In genomic region chr5:107565791-107566536, GRCh38 we compare ENCODE assay signal across 20 cellular contexts.
A peak's percentile ranks its signal among the peaks of the same experiment; 100 is the strongest.
DNase-seq lines count a peak whose midpoint lies in the region; ATAC-seq, FAIRE-seq and TF ChIP-seq lines count a peak whose summit lies in the region.
"Had no signal": no experiment of that assay in that cellular context is flagged by ENCODE, and none has a peak within 500 bp of the region (broad histone marks: within the 10 kb centered on the region; RNA-seq: fewer than 3 reads in every experiment).

No MANE protein-coding gene starts in this region.

- dilution Hi-C loops in endothelial cell of umbilical vein (cut with MboI; ENCODE audit: extremely low pct_ligation_motif_present, low sequenced_read_pairs) = no loop called here

- H3K4me2 ChIP-seq in endothelial cell of umbilical vein (ENCODE audit: insufficient read depth, low read length) = peak overlapping the region; percentile 86

- H3K4me3 ChIP-seq in HUES64 (ENCODE audit: low read length) (0 out of 2 replicates have a peak overlapping the region, but pooled peaks have one; percentile 15), endothelial cell of umbilical vein (replicated peaks in 1 of 3; ENCODE audit: insufficient read depth in 1 of 3, low read depth in 1 of 3, low read length in 3 of 3) (no peak overlapping the region), mesodermal cell (ENCODE audit: extremely low read depth, insufficient read depth, low read length, poor library complexity, severe bottlenecking) (no peak overlapping the region), Caco-2 (ENCODE audit: low read depth, low read length) (no peak overlapping the region)

- TF ChIP-seq CTCF in C4-2B (conservative IDR thresholded peaks at IDR 0.05) = no peak
- no peak for TF ChIP-seq CTCF in endothelial cell of umbilical vein (IDR thresholded peaks at IDR 0.05; ENCODE audit: extremely low read depth in 1 of 2, insufficient read depth in 1 of 2, low read depth in 1 of 2, low read length in 2 of 2)
- TF ChIP-seq CTCF in Caco-2 (IDR thresholded peaks at IDR 0.05; ENCODE audit: insufficient read depth in 1 of 2, low read depth in 1 of 2, low read length in 1 of 2, severe bottlenecking in 1 of 2, unreplicated experiment in 1 of 2) = no peak

- H3K9me1 ChIP-seq in endothelial cell of umbilical vein (replicated peaks; ENCODE audit: control insufficient read depth, extremely low read depth, insufficient read depth, low read length) = no peaks in the 10 kb centered on the region

- H3K4me1 ChIP-seq in HUES64 (ENCODE audit: insufficient read depth, low read length) (peaks cover 68% of the 10 kb centered on the region), endothelial cell of umbilical vein (ENCODE audit: control insufficient read depth, extremely low read depth, insufficient read depth, low read length) (peaks cover 30% of the 10 kb centered on the region), mesodermal cell (ENCODE audit: control insufficient read depth, insufficient read depth, low read length, poor library complexity, severe bottlenecking) (peaks cover 16% of the 10 kb centered on the region), Caco-2 (no peaks in the 10 kb centered on the region)

- H3K79me2 ChIP-seq in endothelial cell of umbilical vein (ENCODE audit: control insufficient read depth, insufficient read depth, low read length) = peaks cover 3% of the 10 kb centered on the region

- no peak overlapping the region for H3K27ac Mint-ChIP-seq in Caco-2 (ENCODE audit: unreplicated experiment)
- H3K27ac Mint-ChIP-seq: activated naive CD4-positive, alpha-beta T cell treated with anti-CD3 and anti-CD28 coated beads for 36 hours; CD4-positive, alpha-beta memory T cell had no signal

- H3K27ac ChIP-seq in C4-2B (peak overlapping the region; percentile 25; the same call in 1 of the 2 replicates), HUES64 (ENCODE audit: low read depth, low read length) (peak overlapping the region; percentile 66; the same call in 1 of the 2 replicates), endothelial cell of umbilical vein (ENCODE audit: insufficient read depth, low read depth, low read length) (peak overlapping the region; percentile 52), mesodermal cell (ENCODE audit: low read depth, low read length, severe bottlenecking) (peak overlapping the region; percentile 58)
- H3K27ac ChIP-seq: neutrophil, VCaP had no signal

- H3K27me3 ChIP-seq in HUES64 (ENCODE audit: insufficient read depth, low read length) (no peaks in the 10 kb centered on the region), endothelial cell of umbilical vein (ENCODE audit: control insufficient read depth in 2 of 2, insufficient read depth in 2 of 2, low read length in 2 of 2) (no peaks in the 10 kb centered on the region), Caco-2 (replicated peaks; ENCODE audit: control insufficient read depth, insufficient read depth, low read length) (no peaks in the 10 kb centered on the region)

- H3K36me3 ChIP-seq in HUES64 (ENCODE audit: insufficient read depth, low read length) (no peaks in the 10 kb centered on the region), endothelial cell of umbilical vein (ENCODE audit: control insufficient read depth in 2 of 2, extremely low read depth in 1 of 2, insufficient read depth in 2 of 2, low read length in 2 of 2) (no peaks in the 10 kb centered on the region), mesodermal cell (ENCODE audit: control insufficient read depth, insufficient read depth, low read length) (no peaks in the 10 kb centered on the region), Caco-2 (ENCODE audit: control insufficient read depth, insufficient read depth, low read length) (no peaks in the 10 kb centered on the region)
- H3K36me3 ChIP-seq: neutrophil had no signal

- no peak overlapping the region for H3K4me3 Mint-ChIP-seq in Caco-2 (ENCODE audit: unreplicated experiment)
- H3K4me3 Mint-ChIP-seq: activated naive CD4-positive, alpha-beta T cell treated with anti-CD3 and anti-CD28 coated beads for 36 hours; CD4-positive, alpha-beta memory T cell had no signal

- peak overlapping the region; percentile 23 for H2AFZ ChIP-seq in endothelial cell of umbilical vein (ENCODE audit: low read depth, low read length)

- peak; percentile 26 for FAIRE-seq in endothelial cell of umbilical vein (lab: Jason Lieb, UNC)

- intact Hi-C loops in endothelial cell of umbilical vein (cut with micrococcal nuclease) (loop anchor here (1.0 kb wide), 1 partner anchor 98 kb away; no protein-coding TSS in a partner anchor), Caco-2 (cut with micrococcal nuclease; ENCODE audit: unreplicated experiment) (no loop called here)

- H3K4me1 Mint-ChIP-seq in Caco-2 (ENCODE audit: low read depth, unreplicated experiment) = no peaks in the 10 kb centered on the region

- no peaks in the 10 kb centered on the region for H3K36me3 Mint-ChIP-seq in Caco-2 (ENCODE audit: insufficient read depth, unreplicated experiment)
- H3K36me3 Mint-ChIP-seq: CD4-positive, alpha-beta memory T cell had no signal

- H4K20me1 ChIP-seq in endothelial cell of umbilical vein (replicated peaks; ENCODE audit: control insufficient read depth, extremely low read depth, insufficient read depth, low read length) = no peaks in the 10 kb centered on the region

- ATAC-seq in GM18502 (IDR thresholded peaks at IDR 0.05; ENCODE audit: poor library complexity, unreplicated experiment) = no peak

- no peak overlapping the region for H3K9ac ChIP-seq in HUES64 (ENCODE audit: low read depth, low read length)
- H3K9ac ChIP-seq in endothelial cell of umbilical vein (replicated peaks; ENCODE audit: extremely low read depth, insufficient read depth, low read length) = peak overlapping the region; percentile 58

- H3K27me3 Mint-ChIP-seq in Caco-2 (ENCODE audit: insufficient read depth, unreplicated experiment) = peaks cover 6% of the 10 kb centered on the region

- DNase-seq in endothelial cell of umbilical vein (ENCODE audit: low read depth, low spot score) (peak; percentile 65), Caco-2 (no peak), iPS-NIHi7 (ENCODE audit: extremely low spot score) (no peak), glomerular visceral epithelial cell (ENCODE audit: extremely low spot score) (no peak)
- DNase-seq: activated CD4-positive, alpha-beta T cell treated with anti-CD3 and anti-CD28 coated beads, Interleukin-2, amount 50 U/mL, for 48 hours; activated naive CD4-positive, alpha-beta T cell treated with anti-CD3 and anti-CD28 coated beads for 36 hours; CD4-positive, alpha-beta memory T cell; DND-41; hippocampal formation; Kasumi-1; midbrain; NCI-H774; SHP77 treated with DMSO at 0.1 percent for 48 hours; stimulated activated CD4-positive, alpha-beta T cell treated with anti-CD3 and anti-CD28 coated beads, Interleukin-12 subunit alpha, Interleukin-12 subunit beta, amount 100 ng/mL, for 4 hours had no signal

- H3K9me3 ChIP-seq in HUES64 (ENCODE audit: insufficient read depth, low read depth, low read length) (no peaks in the 10 kb centered on the region), endothelial cell of umbilical vein (replicated peaks; ENCODE audit: control insufficient read depth, insufficient read depth, low read length) (no peaks in the 10 kb centered on the region), mesodermal cell (ENCODE audit: control insufficient read depth, low read length) (no peaks in the 10 kb centered on the region), Caco-2 (no peaks in the 10 kb centered on the region)
- H3K9me3 ChIP-seq: neutrophil had no signal

- H3K9me3 Mint-ChIP-seq in Caco-2 (ENCODE audit: unreplicated experiment) = no peaks in the 10 kb centered on the region
- H3K9me3 Mint-ChIP-seq: activated naive CD4-positive, alpha-beta T cell treated with anti-CD3 and anti-CD28 coated beads for 36 hours had no signal

- no peak for TF ChIP-seq POLR2A in endothelial cell of umbilical vein (IDR thresholded peaks at IDR 0.05; ENCODE audit: low read depth, low read length)

- 40% methylated on average over 8 of the region's 8 CpGs for WGBS in HUES64
- 14 to 48% methylated on average over 1 to 3 of the region's 8 CpGs for WGBS in mesodermal cell (ENCODE audit: insufficient coverage in 2 of 2), 2 experiments

- BruUV-seq in endothelial cell of umbilical vein (replicated peaks; lab: Mats Ljungman, UMichigan) = no TSS peak
- no TSS peak for BruUV-seq in Caco-2 (replicated peaks; lab: Mats Ljungman, UMichigan)

- POLR2A ChIA-PET in endothelial cell of umbilical vein (lab: Charles Lee) = no interaction called here
- POLR2A ChIA-PET in Caco-2 (lab: Charles Lee) = no interaction called here

- CTCF ChIA-PET in endothelial cell of umbilical vein (lab: Charles Lee) (interaction anchor here (0.7 to 1.8 kb wide), 4 partner anchors 10 to 142 kb away, joined by 3 to 5 read pairs (median 3); no protein-coding TSS in a partner anchor), Caco-2 (lab: Charles Lee) (no interaction called here)

TF ChIP-seq in endothelial cell of umbilical vein, 7 proteins besides CTCF, POLR2A, EP300 and RAD21:
- TF ChIP-seq MAX (IDR thresholded peaks at IDR 0.05; ENCODE audit: insufficient read depth, insufficient read length) = no peak
- TF ChIP-seq EZH2 (IDR thresholded peaks at IDR 0.05; ENCODE audit: borderline replicate concordance, low read depth, low read length, severe bottlenecking) = no peak
- no peak for TF ChIP-seq GATA2 (IDR thresholded peaks at IDR 0.05; ENCODE audit: insufficient read depth, insufficient read length, low read depth, low read length)
- no peak for TF ChIP-seq POLR2AphosphoS5 (IDR thresholded peaks at IDR 0.05; ENCODE audit: insufficient read depth, low read depth, low read length)
- no peak for TF ChIP-seq MYC (IDR thresholded peaks at IDR 0.05; ENCODE audit: low read depth, low read length)
